Comparison of ENCODE assay signal across 22 cellular contexts in the genomic region with DNA sequence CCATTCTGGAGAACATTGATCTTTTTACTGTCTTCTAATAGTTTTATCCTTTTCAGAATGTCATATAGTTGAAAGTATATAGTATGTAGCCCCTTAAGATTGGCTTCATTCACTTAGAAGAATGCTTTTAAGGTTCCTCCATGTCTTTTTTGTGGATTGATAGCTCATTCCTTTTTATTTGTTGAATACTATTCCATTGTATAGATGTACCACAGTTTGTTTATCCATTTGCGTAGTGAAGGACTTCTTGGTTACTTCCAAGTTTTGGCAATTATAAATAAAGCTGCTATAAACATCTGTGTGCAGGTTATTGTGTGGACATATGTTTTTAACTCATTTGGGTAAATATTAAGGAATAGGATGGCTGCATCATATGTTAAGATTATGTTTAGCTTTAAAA. TPM values are rescaled to one million over a fixed set of nuclear protein-coding genes. Genes with fewer than 3 reads are reported as not detected.
DNase-seq lines count a peak whose midpoint lies in the region; ATAC-seq, FAIRE-seq and TF ChIP-seq lines count a peak whose summit lies in the region.
"Had no signal": no experiment of that assay in that cellular context is flagged by ENCODE, and none has a peak within 500 bp of the region (broad histone marks: within the 10 kb centered on the region; RNA-seq: fewer than 3 reads in every experiment).

No MANE protein-coding gene starts in this region.

- no peak for DNase-seq in SK-N-SH
- DNase-seq in K562 (ENCODE audit: extremely low read depth in 1 of 4, low spot score in 3 of 4) = no peak
- DNase-seq in stimulated activated naive B cell treated with anti-CD40 and anti-IgM and Interleukin-4, amounts not matched to agents 10 μg/mL and 1 μg/mL and 100 μg/mL, for 72 hours = no peak
- DNase-seq: AML-193; Caco-2; Calu3; CD4-positive, alpha-beta T cell; CD8-positive, alpha-beta T cell; DMS79 treated with DMSO at 0.1 percent for 48 hours; GF-D8 had no signal

- H3K9ac ChIP-seq in SK-N-SH (no peak overlapping the region), K562 (ENCODE audit: insufficient read depth in 1 of 2, low read depth in 2 of 2, low read length in 2 of 2) (no peak overlapping the region)
- H3K9ac ChIP-seq: BLaER1 treated with 17β-estradiol and CSF1 and Interleukin-3, amounts not matched to agents 10 nM and 100 nM had no signal

- H3K36me3 ChIP-seq in SK-N-SH (replicated peaks in 1 of 2; ENCODE audit: control insufficient read depth in 1 of 2, insufficient read depth in 2 of 2, low read length in 1 of 2) = no peaks in the 10 kb centered on the region
- H3K36me3 ChIP-seq in K562 (ENCODE audit: control insufficient read depth, insufficient read depth, low read length) = no peaks in the 10 kb centered on the region
- H3K36me3 ChIP-seq: BLaER1 treated with 17β-estradiol and CSF1 and Interleukin-3, amounts not matched to agents 10 nM and 100 nM had no signal

- TF ChIP-seq EP300 in SK-N-SH (IDR thresholded peaks at IDR 0.05; ENCODE audit: borderline replicate concordance in 1 of 2, low read depth in 1 of 2, low read length in 1 of 2) = no peak
- no peak for TF ChIP-seq EP300 in K562 (IDR thresholded peaks at IDR 0.05; ENCODE audit: low read length)

- FAIRE-seq in K562 (lab: Jason Lieb, UNC) = no peak
- FAIRE-seq: A549, D721Med, G401.6, GM12891, GM19239 had no signal

- H3K4me3 ChIP-seq in SK-N-SH (ENCODE audit: low read depth in 2 of 2, low read length in 1 of 2) (no peak overlapping the region), K562 (no peak overlapping the region)
- H3K4me3 ChIP-seq: A549; BLaER1 treated with 17β-estradiol and CSF1 and Interleukin-3, amounts not matched to agents 10 nM and 100 nM had no signal

- no peaks in the 10 kb centered on the region for H3K4me1 Mint-ChIP-seq in stimulated activated naive B cell treated with anti-CD40 and anti-IgM and Interleukin-4, amounts not matched to agents 10 μg/mL and 1 μg/mL and 100 μg/mL, for 72 hours
- H3K4me1 Mint-ChIP-seq: B cell had no signal

- no peak for ATAC-seq in SK-N-SH treated with all-trans-retinoic acid at 6 μM for 48 hours
- no peak for ATAC-seq in K562
- no peak for ATAC-seq in stimulated activated naive B cell treated with anti-CD40 and anti-IgM and Interleukin-4, amounts not matched to agents 10 μg/mL and 1 μg/mL and 100 μg/mL, for 72 hours (replicated peaks)
- no peak for ATAC-seq in HG02623 (IDR thresholded peaks at IDR 0.05; ENCODE audit: unreplicated experiment)
- no peak for ATAC-seq in GM19351 (IDR thresholded peaks at IDR 0.05; ENCODE audit: unreplicated experiment)
- ATAC-seq: A549; CD8-positive, alpha-beta T cell had no signal

- peaks cover 7 to 27% of the 10 kb centered on the region in 2 donors for H3K36me3 Mint-ChIP-seq in stimulated activated naive B cell treated with anti-CD40 and anti-IgM and Interleukin-4, amounts not matched to agents 10 μg/mL and 1 μg/mL and 100 μg/mL, for 72 hours
- H3K36me3 Mint-ChIP-seq: CD8-positive, alpha-beta T cell had no signal

- TF ChIP-seq RAD21 in SK-N-SH (IDR thresholded peaks at IDR 0.05; ENCODE audit: low read length) (no peak), K562 (CRISPR knock-in tag; conservative IDR thresholded peaks at IDR 0.05 in 1 of 2, IDR thresholded peaks at IDR 0.05 in 1 of 2) (no peak)

- H3K9me3 ChIP-seq in SK-N-SH = 0 out of 2 replicates have a peak, but pooled peaks cover 3% of the 10 kb centered on the region
- no peaks in the 10 kb centered on the region for H3K9me3 ChIP-seq in K562 (replicated peaks; ENCODE audit: control insufficient read depth, insufficient read depth, low read depth, low read length)
- H3K9me3 ChIP-seq: Caco-2 had no signal

- H3F3A ChIP-seq in SK-N-SH (replicated peaks; ENCODE audit: insufficient read depth) = no peaks in the 10 kb centered on the region

- no peak overlapping the region for H3K4me2 ChIP-seq in SK-N-SH
- no peak overlapping the region for H3K4me2 ChIP-seq in K562 (ENCODE audit: insufficient read depth, low read length)
- H3K4me2 ChIP-seq: A549; BLaER1 treated with 17β-estradiol and CSF1 and Interleukin-3, amounts not matched to agents 10 nM and 100 nM had no signal

- H4K20me1 ChIP-seq in SK-N-SH (ENCODE audit: insufficient read depth) = no peaks in the 10 kb centered on the region
- H4K20me1 ChIP-seq in K562 (replicated peaks; ENCODE audit: control insufficient read depth, insufficient read depth, low read length) = no peaks in the 10 kb centered on the region
- H4K20me1 ChIP-seq: BLaER1 treated with 17β-estradiol and CSF1 and Interleukin-3, amounts not matched to agents 10 nM and 100 nM had no signal

- no peaks in the 10 kb centered on the region for H3K9me1 ChIP-seq in K562 (ENCODE audit: control insufficient read depth, insufficient read depth, low read length)

- WGBS in SK-N-SH (ENCODE audit: low lambda C conversion rate) = 69% methylated on average over 1 of the region's 1 CpG
- WGBS in K562 (ENCODE audit: insufficient coverage, low coverage, missing lambda C conversion rate) = 47% methylated on average over 1 of the region's 1 CpG

- peaks cover 0 to 11% of the 10 kb centered on the region in 2 donors for H3K27me3 Mint-ChIP-seq in stimulated activated naive B cell treated with anti-CD40 and anti-IgM and Interleukin-4, amounts not matched to agents 10 μg/mL and 1 μg/mL and 100 μg/mL, for 72 hours
- H3K27me3 Mint-ChIP-seq: B cell had no signal

- intact Hi-C loops in K562 (cut with micrococcal nuclease) = no loop called here

- H3K79me2 ChIP-seq in SK-N-SH (ENCODE audit: insufficient read depth) (no peaks in the 10 kb centered on the region), K562 (ENCODE audit: control insufficient read depth, insufficient read depth, low read length) (no peaks in the 10 kb centered on the region)

- TF ChIP-seq POLR2A in K562 (conservative IDR thresholded peaks at IDR 0.05) = no peak

- POLR2A ChIA-PET in SK-N-SH (lab: Yijun Ruan, JAX) (no interaction called here), K562 (lab: Yijun Ruan, JAX) (no interaction called here)

- peaks cover 4% of the 10 kb centered on the region in 2 donors for H3K9me3 Mint-ChIP-seq in stimulated activated naive B cell treated with anti-CD40 and anti-IgM and Interleukin-4, amounts not matched to agents 10 μg/mL and 1 μg/mL and 100 μg/mL, for 72 hours

- no peaks in the 10 kb centered on the region for H3K9me2 ChIP-seq in SK-N-SH

- H3K27ac ChIP-seq in SK-N-SH (ENCODE audit: low read depth in 2 of 2, low read length in 1 of 2) = no peak overlapping the region
- H3K27ac ChIP-seq in K562 (ENCODE audit: extremely low read depth, low read depth, low read length) = no peak overlapping the region
- H3K27ac ChIP-seq: 22Rv1; A549; BLaER1 treated with 17β-estradiol and CSF1 and Interleukin-3, amounts not matched to agents 10 nM and 100 nM; C4-2B had no signal

- in situ Hi-C loops in K562 (cut with MboI) = no loop called here

- TF ChIP-seq CTCF in SK-N-SH (IDR thresholded peaks at IDR 0.05) (no peak), K562 (IDR thresholded peaks at IDR 0.05 in 2 of 3, conservative IDR thresholded peaks at IDR 0.05 in 1 of 3; ENCODE audit: insufficient read depth in 2 of 3, low read depth in 1 of 3, low read length in 3 of 3) (no peak)

- CTCF ChIA-PET in SK-N-SH (lab: Yijun Ruan, JAX) = no interaction called here
- CTCF ChIA-PET in K562 (lab: Yijun Ruan, JAX; ENCODE audit: low intra/inter-chr PET ratio) = no interaction called here

- H3K27ac Mint-ChIP-seq in stimulated activated naive B cell treated with anti-CD40 and anti-IgM and Interleukin-4, amounts not matched to agents 10 μg/mL and 1 μg/mL and 100 μg/mL, for 72 hours = peak overlapping the region; percentile 38
- H3K27ac Mint-ChIP-seq: B cell; CD4-positive, alpha-beta T cell; CD8-positive, alpha-beta T cell had no signal

- no peak overlapping the region for H3K4me3 Mint-ChIP-seq in stimulated activated naive B cell treated with anti-CD40 and anti-IgM and Interleukin-4, amounts not matched to agents 10 μg/mL and 1 μg/mL and 100 μg/mL, for 72 hours
- H3K4me3 Mint-ChIP-seq: B cell; CD4-positive, alpha-beta T cell; CD8-positive, alpha-beta T cell had no signal

- BruUV-seq in K562 (replicated peaks; lab: Mats Ljungman, UMichigan) = no TSS peak

- H2AFZ ChIP-seq in SK-N-SH (ENCODE audit: low read depth) = no peak overlapping the region
- no peak overlapping the region for H2AFZ ChIP-seq in K562 (ENCODE audit: low read depth, low read length)

- H3K4me1 ChIP-seq in SK-N-SH (ENCODE audit: control insufficient read depth in 1 of 2, insufficient read depth in 2 of 2, low read depth in 1 of 2, low read length in 1 of 2) (no peaks in the 10 kb centered on the region), K562 (replicated peaks in 1 of 2; ENCODE audit: control insufficient read depth in 2 of 2, insufficient read depth in 2 of 2, low read length in 2 of 2) (no peaks in the 10 kb centered on the region)
- H3K4me1 ChIP-seq: A549, Caco-2 had no signal

- no peaks in the 10 kb centered on the region for H3K27me3 ChIP-seq in SK-N-SH (ENCODE audit: insufficient read depth)
- no peaks in the 10 kb centered on the region for H3K27me3 ChIP-seq in K562 (ENCODE audit: control insufficient read depth in 2 of 2, insufficient read depth in 2 of 2, low read length in 2 of 2)
- H3K27me3 ChIP-seq: BLaER1 treated with 17β-estradiol and CSF1 and Interleukin-3, amounts not matched to agents 10 nM and 100 nM had no signal

RNA-seq across cellular contexts. Expression of a gene that starts 27.8 kb away (rescaled TPM):
- 15.4 and 18.4 TPM in 2 replicates for polyA plus RNA-seq in SK-N-SH (2012; rRNA removed)
- polyA plus RNA-seq in SK-N-SH (2012; cell fraction: cytosol; rRNA removed) = 10.1 and 15.2 TPM in 2 replicates
- 9.9 and 12.9 TPM in 2 replicates for polyA plus RNA-seq in SK-N-SH (2012; cell fraction: nucleus; rRNA removed)
- total RNA-seq in K562 (2011; cell fraction: chromatin; rRNA removed; ENCODE audit: low replicate concordance) = 19.4 and 24.4 TPM in 2 replicates
- 28.8 and 31.2 TPM in 2 replicates for total RNA-seq in K562 (2011; cell fraction: nucleolus; rRNA removed)
- total RNA-seq in K562 (2011; cell fraction: nucleoplasm; rRNA removed) = 29.9 and 34.0 TPM in 2 replicates
- total RNA-seq in K562 (2014; rRNA removed) = 52.7 and 60.6 TPM in 2 replicates
- total RNA-seq in K562 (2014; rRNA removed; fragmentation: Illumina TruSeq; extraction: Trizol) = 19.9 and 21.5 TPM in 2 replicates
- total RNA-seq in K562 (2015; rRNA removed; fragmentation: Illumina TruSeq; extraction: Trizol) = 37.9 and 40.7 TPM in 2 replicates
- 45.4 and 47.8 TPM in 2 replicates for total RNA-seq in K562 (2021)
- polyA plus RNA-seq in K562 (2011; rRNA removed) = 45.9 and 47.2 TPM in 2 replicates
- polyA plus RNA-seq in K562 (2011; cell fraction: cytosol; rRNA removed) = 54.9 and 75.5 TPM in 2 replicates
- 31.7 and 32.1 TPM in 2 replicates for polyA plus RNA-seq in K562 (2011; cell fraction: nucleus; rRNA removed)
- polyA plus RNA-seq in K562 (2012) = 28.3 and 30.1 TPM in 2 replicates
- 29.6 and 40.5 TPM in 2 replicates for polyA plus RNA-seq in K562 (2014; fragmentation: Illumina TruSeq; extraction: Trizol)
- polyA plus RNA-seq in K562 (2014; fragmentation: Nextera tagmentation; extraction: Ambion mirVana) = 10 to 100 TPM in 1 of 2 experiments, 1 to 10 TPM in 1; 8.8 to 25.2 TPM
- 51.1 and 59.4 TPM in 2 replicates for polyA plus RNA-seq in K562 (2014; rRNA removed)
- 19.4 and 21.4 TPM in 2 replicates for polyA minus RNA-seq in K562 (2011; rRNA and poly(A)+ RNA removed)
- 17.9 and 18.6 TPM in 2 replicates for polyA minus RNA-seq in K562 (2011; cell fraction: cytosol; rRNA and poly(A)+ RNA removed)
- polyA minus RNA-seq in K562 (2011; cell fraction: nucleus; rRNA and poly(A)+ RNA removed) = 26.0 and 42.1 TPM in 2 replicates

RNA-seq across cellular contexts. Expression of a gene that starts 35.0 kb away (rescaled TPM):
- polyA plus RNA-seq in SK-N-SH (2012; rRNA removed) (4.0 and 6.9 TPM in 2 replicates), K562 (2011; rRNA removed) (21.9 and 24.8 TPM in 2 replicates), K562 (2014; fragmentation: Illumina TruSeq; extraction: Trizol) (17.8 and 18.7 TPM in 2 replicates), K562 (2014; fragmentation: Nextera tagmentation; extraction: Ambion mirVana) (1 to 10 TPM; 4.7 to 7.1 TPM), K562 (2014; rRNA removed) (12.4 and 14.6 TPM in 2 replicates)
- polyA plus RNA-seq in SK-N-SH (2012; cell fraction: cytosol; rRNA removed) = 5.1 and 5.3 TPM in 2 replicates
- polyA plus RNA-seq in SK-N-SH (2012; cell fraction: nucleus; rRNA removed) = 14.7 and 21.7 TPM in 2 replicates
- total RNA-seq in K562 (2011; cell fraction: chromatin; rRNA removed; ENCODE audit: low replicate concordance) = 8.3 and 23.3 TPM in 2 replicates
- total RNA-seq in K562 (2011; cell fraction: nucleolus; rRNA removed) = 13.7 and 20.0 TPM in 2 replicates
- 11.3 and 14.8 TPM in 2 replicates for total RNA-seq in K562 (2011; cell fraction: nucleoplasm; rRNA removed)
- total RNA-seq in K562 (2014; rRNA removed) (11.6 and 12.4 TPM in 2 replicates), K562 (2014; rRNA removed; fragmentation: Illumina TruSeq; extraction: Trizol) (24.0 and 27.2 TPM in 2 replicates), K562 (2015; rRNA removed; fragmentation: Illumina TruSeq; extraction: Trizol) (25.2 and 26.4 TPM in 2 replicates), K562 (2021) (29.2 and 31.2 TPM in 2 replicates)
- polyA plus RNA-seq in K562 (2011; cell fraction: cytosol; rRNA removed) = 3.9 and 6.5 TPM in 2 replicates
- polyA plus RNA-seq in K562 (2011; cell fraction: nucleus; rRNA removed) = 20.4 and 22.7 TPM in 2 replicates
- polyA plus RNA-seq in K562 (2012) = 10.6 and 17.4 TPM in 2 replicates
- 18.8 and 21.8 TPM in 2 replicates for polyA minus RNA-seq in K562 (2011; rRNA and poly(A)+ RNA removed)
- polyA minus RNA-seq in K562 (2011; cell fraction: cytosol; rRNA and poly(A)+ RNA removed) = 9.3 and 10.4 TPM in 2 replicates
- polyA minus RNA-seq in K562 (2011; cell fraction: nucleus; rRNA and poly(A)+ RNA removed) = 15.6 and 21.7 TPM in 2 replicates
